ENCODE assay signal across 1 cellular context in genomic region chr3:32501785-32502088, GRCh38.
TF ChIP-seq lines count a peak whose summit lies in the region.

No MANE protein-coding gene starts in this region.

TF ChIP-seq in K562, 482 proteins besides CTCF, POLR2A, EP300 and RAD21 (continued from another document):
- TF ChIP-seq ZNF639 (CRISPR knock-in tag; conservative IDR thresholded peaks at IDR 0.05 in 1 of 2, IDR thresholded peaks at IDR 0.05 in 1 of 2) (no peak), ZBTB34 (CRISPR knock-in tag; IDR thresholded peaks at IDR 0.05) (no peak), CTBP1 (IDR thresholded peaks at IDR 0.05; ENCODE audit: borderline replicate concordance) (no peak), LEF1 (IDR thresholded peaks at IDR 0.05) (peak; percentile 68; the same call in 1 of the 2 replicates), HNRNPL (IDR thresholded peaks at IDR 0.05; ENCODE audit: low read depth, low read length) (no peak), RFX5 (IDR thresholded peaks at IDR 0.05; ENCODE audit: low read depth, low read length) (no peak), NFE2L1 (tag; IDR thresholded peaks at IDR 0.05; ENCODE audit: borderline replicate concordance, low read depth) (no peak), PYGO2 (tag; IDR thresholded peaks at IDR 0.05) (0 out of 2 replicates have a peak, but pooled peaks have one; percentile 24), KLF1 (tag; IDR thresholded peaks at IDR 0.05) (no peak), ZNF184 (CRISPR knock-in tag; IDR thresholded peaks at IDR 0.05) (no peak), HDAC6 (IDR thresholded peaks at IDR 0.05; ENCODE audit: low read depth, low read length) (no peak), SAP30 (IDR thresholded peaks at IDR 0.05; ENCODE audit: borderline replicate concordance, insufficient read depth, low read depth, low read length, poor library complexity, severe bottlenecking) (no peak), ELF4 (CRISPR knock-in tag; IDR thresholded peaks at IDR 0.05) (no peak), CBFA2T2 (conservative IDR thresholded peaks at IDR 0.05) (no peak), SMARCA5 (IDR thresholded peaks at IDR 0.05) (no peak), ZEB2 (IDR thresholded peaks at IDR 0.05) (no peak), ELK3 (CRISPR knock-in tag; IDR thresholded peaks at IDR 0.05) (no peak), ZNF134 (CRISPR knock-in tag; conservative IDR thresholded peaks at IDR 0.05) (no peak), SMARCA4 (IDR thresholded peaks at IDR 0.05) (no peak), SIX5 (IDR thresholded peaks at IDR 0.05; ENCODE audit: borderline replicate concordance in 1 of 2, insufficient read depth in 1 of 2, low read depth in 1 of 2, low read length in 2 of 2) (no peak), POLR2B (IDR thresholded peaks at IDR 0.05; ENCODE audit: low read depth, partially characterized antibody) (no peak), RFX7 (CRISPR knock-in tag; IDR thresholded peaks at IDR 0.05) (no peak), ZSCAN29 (IDR thresholded peaks at IDR 0.05) (peak; percentile 76; the same call in 1 of the 2 replicates), RBM25 (IDR thresholded peaks at IDR 0.05; ENCODE audit: low read depth, low read length, severe bottlenecking) (peak; percentile 1), CEBPG (CRISPR knock-in tag; IDR thresholded peaks at IDR 0.05) (no peak), CEBPG (tag; conservative IDR thresholded peaks at IDR 0.05 in 1 of 2, IDR thresholded peaks at IDR 0.05 in 1 of 2) (peak in 1 of 2 experiments; percentile 30; a peak in 1 of 4 replicates), KAT2B (IDR thresholded peaks at IDR 0.05; ENCODE audit: low read depth, low read length) (no peak), MEF2D (tag; conservative IDR thresholded peaks at IDR 0.05; ENCODE audit: low read depth) (no peak), XRCC5 (IDR thresholded peaks at IDR 0.05; ENCODE audit: low read depth, low read length) (no peak), DACH1 (IDR thresholded peaks at IDR 0.05; ENCODE audit: partially characterized antibody) (no peak), ZNF395 (CRISPR knock-in tag; IDR thresholded peaks at IDR 0.05) (no peak)
